12 cellular contexts compared by ENCODE assay signal in genomic region chr12:4281173-4281654, GRCh38. TPM values are rescaled to one million over a fixed set of nuclear protein-coding genes. Genes with fewer than 3 reads are reported as not detected.
DNase-seq lines count a peak whose midpoint lies in the region; ATAC-seq and TF ChIP-seq lines count a peak whose summit lies in the region.
"Had no signal": no experiment of that assay in that cellular context is flagged by ENCODE, and none has a peak within 500 bp of the region (broad histone marks: within the 10 kb centered on the region; RNA-seq: fewer than 3 reads in every experiment).

No MANE protein-coding gene starts in this region.

- peaks cover 100% of the 10 kb centered on the region for H3K4me1 ChIP-seq in left ventricle myocardium inferior
- H3K4me1 ChIP-seq in vagina = peaks cover 83% of the 10 kb centered on the region

- TF ChIP-seq POLR2A in vagina (IDR thresholded peaks at IDR 0.05) = no peak

- ATAC-seq in left ventricle myocardium superior (no peak), HG03045 (IDR thresholded peaks at IDR 0.05; ENCODE audit: unreplicated experiment) (no peak)

- TF ChIP-seq CTCF in left ventricle myocardium inferior (IDR thresholded peaks at IDR 0.05; ENCODE audit: borderline replicate concordance) (no peak), vagina (IDR thresholded peaks at IDR 0.05) (no peak)

- H3K36me3 ChIP-seq in left ventricle myocardium inferior (peaks cover 76% of the 10 kb centered on the region), vagina (peaks cover 0 to 26% of the 10 kb centered on the region in 2 donors)

- H3K27me3 ChIP-seq in left ventricle myocardium inferior (ENCODE audit: low read depth) (peaks cover under 1% of the 10 kb centered on the region), vagina (no peaks in the 10 kb centered on the region)

- no peaks in the 10 kb centered on the region for H3K9me3 ChIP-seq in left ventricle myocardium inferior (replicated peaks)
- H3K9me3 ChIP-seq in vagina = no peaks in the 10 kb centered on the region

- peak overlapping the region; percentile 86 for H3K4me3 ChIP-seq in left ventricle myocardium inferior
- H3K4me3 ChIP-seq in vagina = no peak overlapping the region
- H3K4me3 ChIP-seq: skin epidermis had no signal

- no peak for DNase-seq in left ventricle myocardium inferior
- no peak for DNase-seq in left ventricle myocardium superior
- peak; percentile 72 for DNase-seq in amniotic epithelial cell (ENCODE audit: low read depth)
- peak; percentile 85 for DNase-seq in mesenteric fat pad (ENCODE audit: low spot score)
- DNase-seq in vagina (ENCODE audit: extremely low spot score in 2 of 2) = no peak
- DNase-seq in NCI-H1417 (lab: John Stamatoyannopoulos, UW) = no peak
- DNase-seq in NCI-H1436 (lab: John Stamatoyannopoulos, UW) = no peak
- DNase-seq: naive B cell, NCI-H1417 treated with DMSO at 0.1 percent for 48 hours, NCI-H748 treated with DMSO at 0.1 percent for 48 hours had no signal

- intact Hi-C loops in left ventricle myocardium inferior (cut with micrococcal nuclease) = no loop called here
- intact Hi-C loops in left ventricle myocardium superior (cut with micrococcal nuclease) = no loop called here
- intact Hi-C loops in vagina (cut with DNase I) = loop anchor here (5.0 kb wide), 1 partner anchor 289 kb away; no protein-coding TSS in a partner anchor

- H3K27ac ChIP-seq in left ventricle myocardium inferior (replicated peaks) (peak overlapping the region; percentile 97), vagina (peak overlapping the region; percentile 48)
- H3K27ac ChIP-seq: skin epidermis had no signal

RNA-seq across cellular contexts. Expression of gene CCND2, which starts 7.7 kb away (rescaled TPM):
- total RNA-seq in left ventricle myocardium inferior (283 TPM), left ventricle myocardium superior (281 TPM), mesenteric fat pad (93.0 TPM), vagina (57.5 TPM)

RNA-seq across cellular contexts. Expression of gene TIGAR, which starts 39.8 kb away (rescaled TPM):
- total RNA-seq in left ventricle myocardium inferior (13.6 TPM), left ventricle myocardium superior (14.4 TPM), mesenteric fat pad (13.8 TPM), vagina (0.98 TPM)

Comparison
In these comparisons a context has a peak if more than half of its experiments do, and no peak if none do; other contexts are left out.
1. DNase-seq: peak in amniotic epithelial cell (single experiment) and mesenteric fat pad (single experiment); none in left ventricle myocardium inferior (single experiment), left ventricle myocardium superior (single experiment), vagina (0 of 2), NCI-H1417 (0 of 3) and NCI-H1436 (single experiment).